Comparison of ENCODE assay signal across 8 cellular contexts in genomic region chr20:43844778-43845614, GRCh38.
A peak's percentile ranks its signal among the peaks of the same experiment; 100 is the strongest.
DNase-seq lines count a peak whose midpoint lies in the region; ATAC-seq and TF ChIP-seq lines count a peak whose summit lies in the region.

No MANE protein-coding gene starts in this region.

- ATAC-seq in GM21717 (IDR thresholded peaks at IDR 0.05; ENCODE audit: unreplicated experiment) (no peak), GM18505 (IDR thresholded peaks at IDR 0.05; ENCODE audit: unreplicated experiment) (no peak)

- DNase-seq in AG20443 (ENCODE audit: low spot score), result peak; percentile 79
- peak; percentile 94 for DNase-seq in astrocyte of the cerebellum (ENCODE audit: low read depth)
- peak; percentile 31 for DNase-seq in left kidney (ENCODE audit: low read depth, low spot score)
- DNase-seq in midbrain (lab: John Stamatoyannopoulos, UW), result no peak
- DNase-seq in stimulated activated CD4-positive, alpha-beta T cell treated with anti-CD3 and anti-CD28 coated beads, Interleukin-4, amount 100 ng/mL, for 1 hour, result no peak

- no peak for TF ChIP-seq POLR2A in GM18505 (IDR thresholded peaks at IDR 0.05; ENCODE audit: borderline replicate concordance, extremely low read depth, insufficient read depth, insufficient read length)

- peak; percentile 24; the same call in 1 of the 2 replicates for TF ChIP-seq EP300 in Ishikawa (IDR thresholded peaks at IDR 0.05; ENCODE audit: borderline replicate concordance)

- TF ChIP-seq CTCF in astrocyte of the cerebellum (IDR thresholded peaks at IDR 0.05; ENCODE audit: low read depth, low read length, missing control alignments), result peak; percentile 56

- in situ Hi-C loops in astrocyte of the cerebellum (cut with HindIII; ENCODE audit: low sequenced_read_pairs), result loop anchor here (5.0 kb wide), 1 partner anchor 33 kb away; no protein-coding TSS in a partner anchor

- H3K4me3 ChIP-seq in astrocyte of the cerebellum (ENCODE audit: low read depth, low read length), result no peak overlapping the region

- peak; percentile 53 for TF ChIP-seq RAD21 in Ishikawa (IDR thresholded peaks at IDR 0.05; ENCODE audit: low read depth)

TF ChIP-seq in Ishikawa, 13 proteins besides CTCF, POLR2A, EP300 and RAD21:
- TF ChIP-seq CEBPB (IDR thresholded peaks at IDR 0.05), result no peak
- peak; percentile 79 for TF ChIP-seq NFIC (IDR thresholded peaks at IDR 0.05)
- no peak for TF ChIP-seq ZBTB7A (IDR thresholded peaks at IDR 0.05; ENCODE audit: low read depth)
TF ChIP-seq in Ishikawa: peak in this region for 1.

Comparison
In these comparisons a context has a peak if more than half of its experiments do, and no peak if none do; other contexts are left out.
1. DNase-seq: peak in AG20443 (single experiment), astrocyte of the cerebellum (single experiment) and left kidney (single experiment); none in midbrain (single experiment) and stimulated activated CD4-positive, alpha-beta T cell treated with anti-CD3 and anti-CD28 coated beads, Interleukin-4, amount 100 ng/mL, for 1 hour (single experiment).